ENCODE assay signal across 19 cellular contexts in the genomic region with DNA sequence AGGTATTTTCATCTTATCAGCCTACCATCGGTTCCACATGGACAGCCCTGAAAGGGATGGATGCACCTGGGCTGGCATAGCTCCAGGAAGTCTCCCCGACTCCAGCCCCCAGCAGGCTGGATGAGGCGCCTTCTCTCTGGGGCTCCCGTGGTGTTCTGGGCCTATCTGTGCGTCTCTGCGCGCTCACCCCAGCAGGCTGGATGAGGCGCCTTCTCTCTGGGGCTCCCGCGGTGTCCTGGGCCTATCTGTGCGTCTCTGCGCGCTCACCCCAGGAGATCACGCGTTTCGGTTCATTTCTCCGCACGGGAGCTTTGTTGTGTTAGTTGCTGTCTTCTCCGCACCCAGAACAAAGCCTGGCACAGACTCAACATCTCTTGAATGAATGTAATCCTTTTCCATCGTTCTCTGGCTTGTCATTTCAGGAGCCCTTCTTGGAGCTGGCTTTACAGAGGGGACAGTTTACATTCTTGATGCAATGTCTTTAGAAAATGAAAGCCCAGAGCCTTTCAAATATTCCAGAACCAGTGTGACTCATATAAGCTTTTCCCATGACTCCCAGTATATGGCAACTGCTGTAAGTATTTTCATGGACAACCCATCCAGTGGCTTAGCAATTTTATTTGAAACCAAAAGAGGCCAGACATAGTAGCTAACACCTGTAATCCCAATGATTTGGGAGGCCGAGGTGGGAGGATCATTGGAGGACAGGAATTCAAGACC. TPM values are rescaled to one million over a fixed set of nuclear protein-coding genes. Genes with fewer than 3 reads are reported as not detected.
DNase-seq lines count a peak whose midpoint lies in the region; ATAC-seq, FAIRE-seq and TF ChIP-seq lines count a peak whose summit lies in the region.
"Had no signal": no experiment of that assay in that cellular context is flagged by ENCODE, and none has a peak within 500 bp of the region (broad histone marks: within the 10 kb centered on the region; RNA-seq: fewer than 3 reads in every experiment).

No MANE protein-coding gene starts in this region.

- no peak for TF ChIP-seq EP300 in K562 (IDR thresholded peaks at IDR 0.05; ENCODE audit: low read length)

- DNase-seq in DMS53 treated with DMSO at 0.1 percent for 48 hours (lab: John Stamatoyannopoulos, UW; ENCODE audit: unreplicated experiment) (peak; percentile 35), NCI-H146 treated with DMSO at 0.1 percent for 48 hours (lab: John Stamatoyannopoulos, UW; ENCODE audit: unreplicated experiment) (peak; percentile 71), K562 (ENCODE audit: extremely low read depth in 1 of 4, low spot score in 3 of 4) (no peak), osteoblast (ENCODE audit: insufficient read length, low spot score, missing footprints) (no peak), OCI-LY7 (ENCODE audit: low spot score) (no peak)
- DNase-seq in activated CD8-positive, alpha-beta T cell treated with anti-CD3 and anti-CD28 coated beads for 36 hours, result no peak
- DNase-seq: activated naive CD8-positive, alpha-beta T cell treated with anti-CD3 and anti-CD28 coated beads for 36 hours; C1 segment of cervical spinal cord; caudate nucleus; heart right ventricle; left colon; MV-4-11; NCI-H774; RPMI8226; T-helper 1 cell had no signal

- H3K27me3 ChIP-seq in K562 (ENCODE audit: control insufficient read depth in 2 of 2, insufficient read depth in 2 of 2, low read length in 2 of 2) (no peaks in the 10 kb centered on the region), osteoblast (ENCODE audit: insufficient read depth, low read length) (no peaks in the 10 kb centered on the region)
- H3K27me3 ChIP-seq: heart right ventricle had no signal

- BruUV-seq in K562 (replicated peaks; lab: Mats Ljungman, UMichigan) (no TSS peak), OCI-LY7 (replicated peaks; lab: Mats Ljungman, UMichigan) (no TSS peak)

- H4K20me1 ChIP-seq in K562 (replicated peaks; ENCODE audit: control insufficient read depth, insufficient read depth, low read length) (no peaks in the 10 kb centered on the region), osteoblast (ENCODE audit: insufficient read depth, low read length) (no peaks in the 10 kb centered on the region), OCI-LY7 (ENCODE audit: insufficient read depth, low read length) (no peaks in the 10 kb centered on the region)

- H2AFZ ChIP-seq in K562 (ENCODE audit: low read depth, low read length) (no peak overlapping the region), osteoblast (ENCODE audit: low read length) (no peak overlapping the region), OCI-LY7 (ENCODE audit: low read length) (no peak overlapping the region)

- no peaks in the 10 kb centered on the region for H3K4me1 Mint-ChIP-seq in activated CD8-positive, alpha-beta T cell treated with anti-CD3 and anti-CD28 coated beads for 36 hours (ENCODE audit: low read depth)
- H3K4me1 Mint-ChIP-seq in stimulated activated memory B cell treated with anti-CD40 and anti-IgM and Interleukin-4, amounts not matched to agents 10 μg/mL and 1 μg/mL and 100 μg/mL, for 72 hours, result peaks cover 8% of the 10 kb centered on the region
- H3K4me1 Mint-ChIP-seq: activated naive CD8-positive, alpha-beta T cell treated with anti-CD3 and anti-CD28 coated beads for 36 hours had no signal

- no peaks in the 10 kb centered on the region for H3K9me3 Mint-ChIP-seq in activated CD8-positive, alpha-beta T cell treated with anti-CD3 and anti-CD28 coated beads for 36 hours
- H3K9me3 Mint-ChIP-seq in stimulated activated memory B cell treated with anti-CD40 and anti-IgM and Interleukin-4, amounts not matched to agents 10 μg/mL and 1 μg/mL and 100 μg/mL, for 72 hours, result no peaks in the 10 kb centered on the region
- H3K9me3 Mint-ChIP-seq: activated naive CD8-positive, alpha-beta T cell treated with anti-CD3 and anti-CD28 coated beads for 36 hours had no signal

- CTCF ChIA-PET in K562 (lab: Yijun Ruan, JAX; ENCODE audit: low intra/inter-chr PET ratio), result no interaction called here
- CTCF ChIA-PET in OCI-LY7 (lab: Charles Lee; ENCODE audit: unreplicated experiment), result interaction anchor here (1.5 kb wide), 1 partner anchor 10 kb away, joined by 3 read pairs; no protein-coding TSS in a partner anchor
- CTCF ChIA-PET in activated CD8-positive, alpha-beta T cell treated with anti-CD3 and anti-CD28 coated beads for 36 hours (lab: Charles Lee), result interaction anchor here (0.7 to 1.2 kb wide), 3 partner anchors 8 to 224 kb away, joined by 3 read pairs; a partner anchor contains a TSS

- no peak for TF ChIP-seq RAD21 in K562 (CRISPR knock-in tag; conservative IDR thresholded peaks at IDR 0.05 in 1 of 2, IDR thresholded peaks at IDR 0.05 in 1 of 2)

- no peaks in the 10 kb centered on the region for H3K27me3 Mint-ChIP-seq in activated CD8-positive, alpha-beta T cell treated with anti-CD3 and anti-CD28 coated beads for 36 hours
- H3K27me3 Mint-ChIP-seq in stimulated activated memory B cell treated with anti-CD40 and anti-IgM and Interleukin-4, amounts not matched to agents 10 μg/mL and 1 μg/mL and 100 μg/mL, for 72 hours, result no peaks in the 10 kb centered on the region
- H3K27me3 Mint-ChIP-seq: activated naive CD8-positive, alpha-beta T cell treated with anti-CD3 and anti-CD28 coated beads for 36 hours had no signal

- H3K4me3 ChIP-seq in K562 (no peak overlapping the region), osteoblast (ENCODE audit: insufficient read depth, low read length) (no peak overlapping the region), OCI-LY7 (ENCODE audit: low read depth, low read length, poor library complexity, severe bottlenecking) (no peak overlapping the region)
- H3K4me3 ChIP-seq: heart right ventricle had no signal

- H3K36me3 ChIP-seq in K562 (ENCODE audit: control insufficient read depth, insufficient read depth, low read length), result peaks cover 41% of the 10 kb centered on the region; the same call in 2 of the 3 replicates
- peaks cover 18% of the 10 kb centered on the region for H3K36me3 ChIP-seq in osteoblast (ENCODE audit: insufficient read depth, low read length)
- peaks cover 10% of the 10 kb centered on the region for H3K36me3 ChIP-seq in OCI-LY7 (ENCODE audit: insufficient read depth, low read length)
- H3K36me3 ChIP-seq: heart right ventricle had no signal

- TF ChIP-seq POLR2A in K562 (conservative IDR thresholded peaks at IDR 0.05), result no peak

- in situ Hi-C loops in K562 (cut with MboI), result no loop called here

- H3K27ac ChIP-seq in K562 (ENCODE audit: extremely low read depth, low read depth, low read length), result no peak overlapping the region
- H3K27ac ChIP-seq in osteoblast (ENCODE audit: low read depth, low read length), result no peak overlapping the region
- H3K27ac ChIP-seq in OCI-LY7 (ENCODE audit: low read depth, low read length, poor library complexity, severe bottlenecking), result no peak overlapping the region
- H3K27ac ChIP-seq: heart right ventricle had no signal

- no peaks in the 10 kb centered on the region for H3K79me2 ChIP-seq in K562 (ENCODE audit: control insufficient read depth, insufficient read depth, low read length)
- H3K79me2 ChIP-seq in osteoblast (ENCODE audit: insufficient read depth, low read length), result no peaks in the 10 kb centered on the region
- no peaks in the 10 kb centered on the region for H3K79me2 ChIP-seq in OCI-LY7 (ENCODE audit: insufficient read depth, low read depth, low read length)

- TF ChIP-seq CTCF in K562 (IDR thresholded peaks at IDR 0.05 in 2 of 3, conservative IDR thresholded peaks at IDR 0.05 in 1 of 3; ENCODE audit: insufficient read depth in 2 of 3, low read depth in 1 of 3, low read length in 3 of 3) (no peak), osteoblast (IDR thresholded peaks at IDR 0.05; ENCODE audit: extremely low read depth, low read depth, low read length) (no peak), OCI-LY7 (conservative IDR thresholded peaks at IDR 0.05; ENCODE audit: low read length) (no peak)
- no peak for TF ChIP-seq CTCF in activated CD8-positive, alpha-beta T cell treated with anti-CD3 and anti-CD28 coated beads for 36 hours (IDR thresholded peaks at IDR 0.05)

- WGBS in K562 (ENCODE audit: insufficient coverage, low coverage, missing lambda C conversion rate), result 80% methylated on average over 21 of the region's 21 CpGs

- H3K9me1 ChIP-seq in K562 (ENCODE audit: control insufficient read depth, insufficient read depth, low read length), result no peaks in the 10 kb centered on the region

- H3K9ac ChIP-seq in K562 (ENCODE audit: insufficient read depth in 1 of 2, low read depth in 2 of 2, low read length in 2 of 2), result peak overlapping the region in 1 of 2 experiments; percentile 23; a peak in 1 of 4 replicates

- H3K4me2 ChIP-seq in K562 (ENCODE audit: insufficient read depth, low read length) (no peak overlapping the region), osteoblast (ENCODE audit: insufficient read depth, low read length) (peak overlapping the region; percentile 8), OCI-LY7 (ENCODE audit: low read length) (no peak overlapping the region)

- no peak for ATAC-seq in K562
- ATAC-seq in activated CD8-positive, alpha-beta T cell treated with anti-CD3 and anti-CD28 coated beads for 36 hours, result no peak
- ATAC-seq in stimulated activated memory B cell treated with anti-CD40 and anti-IgM and Interleukin-4, amounts not matched to agents 10 μg/mL and 1 μg/mL and 100 μg/mL, for 72 hours, result no peak
- ATAC-seq in GM18873 (IDR thresholded peaks at IDR 0.05; ENCODE audit: low FRiP score, unreplicated experiment), result no peak
- ATAC-seq: activated CD4-positive, CD25-positive, alpha-beta regulatory T cell treated with anti-CD3 and anti-CD28 coated beads, Interleukin-2, amount 50 U/mL, for 24 hours; left colon had no signal

- POLR2A ChIA-PET in K562 (lab: Yijun Ruan, JAX), result interaction anchor here (0.5 to 1.4 kb wide), 4 partner anchors 10 to 164 kb away, joined by 3 to 5 read pairs (median 4); no protein-coding TSS in a partner anchor
- POLR2A ChIA-PET in OCI-LY7 (lab: Charles Lee), result interaction anchor here (1.2 kb wide), 1 partner anchor 48 kb away, joined by 4 read pairs; no protein-coding TSS in a partner anchor
- POLR2A ChIA-PET in activated CD8-positive, alpha-beta T cell treated with anti-CD3 and anti-CD28 coated beads for 36 hours (lab: Charles Lee), result no interaction called here

- no peaks in the 10 kb centered on the region for H3K9me2 ChIP-seq in OCI-LY7 (ENCODE audit: insufficient read depth, low read length)

- H3K4me3 Mint-ChIP-seq in activated CD8-positive, alpha-beta T cell treated with anti-CD3 and anti-CD28 coated beads for 36 hours, result no peak overlapping the region
- no peak overlapping the region for H3K4me3 Mint-ChIP-seq in stimulated activated memory B cell treated with anti-CD40 and anti-IgM and Interleukin-4, amounts not matched to agents 10 μg/mL and 1 μg/mL and 100 μg/mL, for 72 hours
- H3K4me3 Mint-ChIP-seq: activated naive CD8-positive, alpha-beta T cell treated with anti-CD3 and anti-CD28 coated beads for 36 hours had no signal

- H3K4me1 ChIP-seq in K562 (replicated peaks in 1 of 2; ENCODE audit: control insufficient read depth in 2 of 2, insufficient read depth in 2 of 2, low read length in 2 of 2) (peaks cover 0 to 4% of the 10 kb centered on the region in 2 experiments; a peak in 1 of 5 replicates), osteoblast (ENCODE audit: insufficient read depth, low read length) (peaks cover 9% of the 10 kb centered on the region), OCI-LY7 (ENCODE audit: insufficient read depth, low read length, poor library complexity, severe bottlenecking) (peaks cover 11% of the 10 kb centered on the region)
- H3K4me1 ChIP-seq: heart right ventricle had no signal

- H3K27ac Mint-ChIP-seq in activated CD8-positive, alpha-beta T cell treated with anti-CD3 and anti-CD28 coated beads for 36 hours, result no peak overlapping the region
- no peak overlapping the region for H3K27ac Mint-ChIP-seq in stimulated activated memory B cell treated with anti-CD40 and anti-IgM and Interleukin-4, amounts not matched to agents 10 μg/mL and 1 μg/mL and 100 μg/mL, for 72 hours

- H3K9me3 ChIP-seq in K562 (replicated peaks; ENCODE audit: control insufficient read depth, insufficient read depth, low read depth, low read length) (no peaks in the 10 kb centered on the region), osteoblast (ENCODE audit: low read depth, low read length) (no peaks in the 10 kb centered on the region), OCI-LY7 (ENCODE audit: low read length) (peaks cover 2% of the 10 kb centered on the region; the same call in 1 of the 2 replicates)
- H3K9me3 ChIP-seq: heart right ventricle had no signal

- no peak for FAIRE-seq in K562 (lab: Jason Lieb, UNC)
- FAIRE-seq: endometrium had no signal

- intact Hi-C loops in K562 (cut with micrococcal nuclease) (no loop called here), OCI-LY7 (cut with micrococcal nuclease; ENCODE audit: unreplicated experiment) (no loop called here)
- intact Hi-C loops in activated CD8-positive, alpha-beta T cell treated with anti-CD3 and anti-CD28 coated beads for 36 hours (cut with micrococcal nuclease), result no loop called here

- H3K36me3 Mint-ChIP-seq in activated CD8-positive, alpha-beta T cell treated with anti-CD3 and anti-CD28 coated beads for 36 hours (ENCODE audit: low read depth), result no peaks in the 10 kb centered on the region
- no peaks in the 10 kb centered on the region for H3K36me3 Mint-ChIP-seq in stimulated activated memory B cell treated with anti-CD40 and anti-IgM and Interleukin-4, amounts not matched to agents 10 μg/mL and 1 μg/mL and 100 μg/mL, for 72 hours
- H3K36me3 Mint-ChIP-seq: activated naive CD8-positive, alpha-beta T cell treated with anti-CD3 and anti-CD28 coated beads for 36 hours had no signal

RNA-seq across cellular contexts. Expression of a gene that starts 40.3 kb away (rescaled TPM):
- total RNA-seq in K562 (2011; cell fraction: chromatin; rRNA removed; ENCODE audit: low replicate concordance), result 69.4 and 86.7 TPM in 2 replicates
- 33.5 and 44.6 TPM in 2 replicates for total RNA-seq in K562 (2011; cell fraction: nucleolus; rRNA removed)
- total RNA-seq in K562 (2011; cell fraction: nucleoplasm; rRNA removed), result 42.5 and 56.6 TPM in 2 replicates
- total RNA-seq in K562 (2014; rRNA removed) (23.9 and 25.2 TPM in 2 replicates), K562 (2014; rRNA removed; fragmentation: Illumina TruSeq; extraction: Trizol) (16.6 and 19.0 TPM in 2 replicates), K562 (2015; rRNA removed; fragmentation: Illumina TruSeq; extraction: Trizol) (16.2 and 19.1 TPM in 2 replicates), K562 (2021) (17.2 and 18.2 TPM in 2 replicates), osteoblast (4.3 and 7.4 TPM in 2 replicates), OCI-LY7 (2022) (4.7 and 4.8 TPM in 2 replicates)
- polyA plus RNA-seq in K562 (2011; rRNA removed) (20.0 and 22.2 TPM in 2 replicates), K562 (2014; fragmentation: Illumina TruSeq; extraction: Trizol) (16.5 and 18.1 TPM in 2 replicates), K562 (2014; fragmentation: Nextera tagmentation; extraction: Ambion mirVana) (10 to 100 TPM; 17.4 to 24.3 TPM), K562 (2014; rRNA removed) (27.7 and 31.0 TPM in 2 replicates)
- 12.2 and 17.2 TPM in 2 replicates for polyA plus RNA-seq in K562 (2011; cell fraction: cytosol; rRNA removed)
- 42.3 and 43.1 TPM in 2 replicates for polyA plus RNA-seq in K562 (2011; cell fraction: nucleus; rRNA removed)
- 12.5 and 19.8 TPM in 2 replicates for polyA plus RNA-seq in K562 (2012)
- 38.6 and 40.6 TPM in 2 replicates for polyA minus RNA-seq in K562 (2011; rRNA and poly(A)+ RNA removed)
- polyA minus RNA-seq in K562 (2011; cell fraction: cytosol; rRNA and poly(A)+ RNA removed), result 10.4 and 13.1 TPM in 2 replicates
- polyA minus RNA-seq in K562 (2011; cell fraction: nucleus; rRNA and poly(A)+ RNA removed), result 18.7 and 32.1 TPM in 2 replicates
- total RNA-seq in OCI-LY7 (2014; rRNA removed; shearing (Covaris generic)), result 4.1 and 6.6 TPM in 2 replicates
- 1 to 10 TPM; 2.0 to 2.9 TPM for total RNA-seq in activated CD8-positive, alpha-beta T cell treated with anti-CD3 and anti-CD28 coated beads for 36 hours

Comparison
In these comparisons a context has a peak if more than half of its experiments do, and no peak if none do; other contexts are left out.
1. DNase-seq: peak in DMS53 treated with DMSO at 0.1 percent for 48 hours (single experiment) and NCI-H146 treated with DMSO at 0.1 percent for 48 hours (single experiment); none in K562 (0 of 4), osteoblast (single experiment), OCI-LY7 (single experiment) and activated CD8-positive, alpha-beta T cell treated with anti-CD3 and anti-CD28 coated beads for 36 hours (single experiment).